Comparison of ENCODE assay signal across 1 cellular context in the genomic region with DNA sequence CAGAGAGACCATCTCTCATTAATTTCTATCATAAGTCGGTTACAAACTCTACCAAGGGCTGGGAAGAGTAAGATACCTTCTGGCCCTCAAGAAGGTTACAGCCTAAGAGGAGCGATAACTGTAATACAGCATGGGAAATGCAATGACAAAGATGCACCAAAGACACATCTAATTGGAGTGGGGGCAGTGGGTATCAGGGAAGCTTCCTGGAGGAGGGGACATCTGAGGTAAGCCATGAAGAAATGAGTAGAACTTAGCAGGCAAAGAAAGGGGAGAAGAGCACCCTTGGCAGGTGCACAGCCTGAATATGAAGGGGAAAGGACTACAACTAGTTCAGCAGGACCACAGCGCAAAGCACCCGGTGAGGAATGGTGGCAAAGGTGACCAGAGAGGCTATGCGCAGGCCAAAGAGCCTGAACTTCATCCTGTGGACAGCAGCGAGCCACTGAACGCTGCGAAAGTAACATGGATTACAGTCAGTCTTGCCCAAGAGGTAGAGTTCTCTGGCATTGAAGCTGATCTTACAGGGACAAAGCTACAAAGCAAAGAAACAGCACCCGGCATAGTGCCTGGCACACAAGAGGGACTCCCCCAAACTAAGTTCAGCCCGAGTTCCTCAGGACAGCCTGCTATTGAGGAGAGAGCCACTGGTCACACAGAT.
TF ChIP-seq lines count a peak whose summit lies in the region.

No MANE protein-coding gene starts in this region.

TF ChIP-seq in GM12878, 131 proteins besides CTCF, POLR2A, EP300 and RAD21:
- no peak for TF ChIP-seq IKZF1 (conservative IDR thresholded peaks at IDR 0.05)
- no peak for TF ChIP-seq MXI1 (IDR thresholded peaks at IDR 0.05; ENCODE audit: low read depth, low read length)
- no peak for TF ChIP-seq E4F1 (IDR thresholded peaks at IDR 0.05; ENCODE audit: borderline replicate concordance, partially characterized antibody)
- TF ChIP-seq HSF1 (IDR thresholded peaks at IDR 0.05; ENCODE audit: low read depth, low read length) = no peak
- TF ChIP-seq MEF2A (IDR thresholded peaks at IDR 0.05; ENCODE audit: insufficient read depth, low read depth, low read length) = no peak
- TF ChIP-seq IKZF2 (IDR thresholded peaks at IDR 0.05) = no peak
- TF ChIP-seq YBX1 (IDR thresholded peaks at IDR 0.05) = no peak
- TF ChIP-seq SIN3A (IDR thresholded peaks at IDR 0.05; ENCODE audit: low read depth, low read length) = no peak
